In the genomic region with DNA sequence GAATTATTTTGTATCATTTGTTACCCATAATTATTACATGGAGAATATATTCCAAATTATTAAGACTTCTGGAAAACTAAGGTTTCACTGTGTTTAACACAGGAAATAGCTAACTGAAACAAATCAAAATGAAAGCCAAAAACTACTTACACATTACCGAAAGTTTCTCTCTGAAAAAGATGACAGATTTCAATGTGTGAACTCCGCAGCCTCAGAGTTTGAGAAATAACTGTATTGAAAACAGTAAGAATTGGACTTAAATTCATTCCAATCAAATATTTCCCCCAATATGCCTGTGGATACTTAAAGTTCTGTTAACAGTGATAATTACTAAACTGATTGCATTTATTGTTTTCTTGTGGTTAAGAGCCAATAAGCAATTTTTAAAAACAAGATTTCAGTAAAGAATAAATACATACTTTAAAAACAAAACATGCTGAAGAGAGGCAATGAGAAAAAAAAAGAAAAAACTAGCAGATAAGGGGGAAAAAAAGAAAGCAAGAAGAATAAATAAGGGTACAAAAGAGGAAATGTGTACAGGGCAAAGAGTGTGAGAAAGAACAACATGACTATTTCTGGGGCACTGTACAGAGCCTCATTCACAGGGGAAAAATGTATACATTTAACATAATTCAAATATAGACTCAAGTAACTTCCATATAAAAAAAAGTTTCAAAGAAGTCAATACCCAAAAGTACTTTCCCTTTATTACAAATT, we compare ENCODE assay signal across 1 cellular context.
TF ChIP-seq lines count a peak whose summit lies in the region.

No MANE protein-coding gene starts in this region.

TF ChIP-seq in GM23338, 12 proteins besides CTCF, POLR2A, EP300 and RAD21 (continued from another document):
- TF ChIP-seq, protein P1, sequence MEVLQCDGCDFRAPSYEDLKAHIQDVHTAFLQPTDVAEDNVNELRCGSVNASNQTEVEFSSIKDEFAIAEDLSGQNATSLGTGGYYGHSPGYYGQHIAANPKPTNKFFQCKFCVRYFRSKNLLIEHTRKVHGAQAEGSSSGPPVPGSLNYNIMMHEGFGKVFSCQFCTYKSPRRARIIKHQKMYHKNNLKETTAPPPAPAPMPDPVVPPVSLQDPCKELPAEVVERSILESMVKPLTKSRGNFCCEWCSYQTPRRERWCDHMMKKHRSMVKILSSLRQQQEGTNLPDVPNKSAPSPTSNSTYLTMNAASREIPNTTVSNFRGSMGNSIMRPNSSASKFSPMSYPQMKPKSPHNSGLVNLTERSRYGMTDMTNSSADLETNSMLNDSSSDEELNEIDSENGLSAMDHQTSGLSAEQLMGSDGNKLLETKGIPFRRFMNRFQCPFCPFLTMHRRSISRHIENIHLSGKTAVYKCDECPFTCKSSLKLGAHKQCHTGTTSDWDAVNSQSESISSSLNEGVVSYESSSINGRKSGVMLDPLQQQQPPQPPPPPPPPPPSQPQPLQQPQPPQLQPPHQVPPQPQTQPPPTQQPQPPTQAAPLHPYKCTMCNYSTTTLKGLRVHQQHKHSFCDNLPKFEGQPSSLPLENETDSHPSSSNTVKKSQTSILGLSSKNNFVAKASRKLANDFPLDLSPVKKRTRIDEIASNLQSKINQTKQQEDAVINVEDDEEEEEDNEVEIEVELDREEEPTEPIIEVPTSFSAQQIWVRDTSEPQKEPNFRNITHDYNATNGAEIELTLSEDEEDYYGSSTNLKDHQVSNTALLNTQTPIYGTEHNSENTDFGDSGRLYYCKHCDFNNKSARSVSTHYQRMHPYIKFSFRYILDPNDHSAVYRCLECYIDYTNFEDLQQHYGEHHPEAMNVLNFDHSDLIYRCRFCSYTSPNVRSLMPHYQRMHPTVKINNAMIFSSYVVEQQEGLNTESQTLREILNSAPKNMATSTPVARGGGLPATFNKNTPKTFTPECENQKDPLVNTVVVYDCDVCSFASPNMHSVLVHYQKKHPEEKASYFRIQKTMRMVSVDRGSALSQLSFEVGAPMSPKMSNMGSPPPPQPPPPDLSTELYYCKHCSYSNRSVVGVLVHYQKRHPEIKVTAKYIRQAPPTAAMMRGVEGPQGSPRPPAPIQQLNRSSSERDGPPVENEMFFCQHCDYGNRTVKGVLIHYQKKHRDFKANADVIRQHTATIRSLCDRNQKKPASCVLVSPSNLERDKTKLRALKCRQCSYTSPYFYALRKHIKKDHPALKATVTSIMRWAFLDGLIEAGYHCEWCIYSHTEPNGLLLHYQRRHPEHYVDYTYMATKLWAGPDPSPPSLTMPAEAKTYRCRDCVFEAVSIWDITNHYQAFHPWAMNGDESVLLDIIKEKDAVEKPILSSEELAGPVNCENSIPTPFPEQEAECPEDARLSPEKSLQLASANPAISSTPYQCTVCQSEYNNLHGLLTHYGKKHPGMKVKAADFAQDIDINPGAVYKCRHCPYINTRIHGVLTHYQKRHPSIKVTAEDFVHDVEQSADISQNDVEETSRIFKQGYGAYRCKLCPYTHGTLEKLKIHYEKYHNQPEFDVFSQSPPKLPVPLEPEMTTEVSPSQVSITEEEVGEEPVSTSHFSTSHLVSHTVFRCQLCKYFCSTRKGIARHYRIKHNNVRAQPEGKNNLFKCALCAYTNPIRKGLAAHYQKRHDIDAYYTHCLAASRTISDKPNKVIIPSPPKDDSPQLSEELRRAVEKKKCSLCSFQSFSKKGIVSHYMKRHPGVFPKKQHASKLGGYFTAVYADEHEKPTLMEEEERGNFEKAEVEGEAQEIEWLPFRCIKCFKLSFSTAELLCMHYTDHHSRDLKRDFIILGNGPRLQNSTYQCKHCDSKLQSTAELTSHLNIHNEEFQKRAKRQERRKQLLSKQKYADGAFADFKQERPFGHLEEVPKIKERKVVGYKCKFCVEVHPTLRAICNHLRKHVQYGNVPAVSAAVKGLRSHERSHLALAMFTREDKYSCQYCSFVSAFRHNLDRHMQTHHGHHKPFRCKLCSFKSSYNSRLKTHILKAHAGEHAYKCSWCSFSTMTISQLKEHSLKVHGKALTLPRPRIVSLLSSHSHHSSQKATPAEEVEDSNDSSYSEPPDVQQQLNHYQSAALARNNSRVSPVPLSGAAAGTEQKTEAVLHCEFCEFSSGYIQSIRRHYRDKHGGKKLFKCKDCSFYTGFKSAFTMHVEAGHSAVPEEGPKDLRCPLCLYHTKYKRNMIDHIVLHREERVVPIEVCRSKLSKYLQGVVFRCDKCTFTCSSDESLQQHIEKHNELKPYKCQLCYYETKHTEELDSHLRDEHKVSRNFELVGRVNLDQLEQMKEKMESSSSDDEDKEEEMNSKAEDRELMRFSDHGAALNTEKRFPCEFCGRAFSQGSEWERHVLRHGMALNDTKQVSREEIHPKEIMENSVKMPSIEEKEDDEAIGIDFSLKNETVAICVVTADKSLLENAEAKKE (CRISPR knock-in tag; IDR thresholded peaks at IDR 0.05) = no peak
- TF ChIP-seq, protein P2, sequence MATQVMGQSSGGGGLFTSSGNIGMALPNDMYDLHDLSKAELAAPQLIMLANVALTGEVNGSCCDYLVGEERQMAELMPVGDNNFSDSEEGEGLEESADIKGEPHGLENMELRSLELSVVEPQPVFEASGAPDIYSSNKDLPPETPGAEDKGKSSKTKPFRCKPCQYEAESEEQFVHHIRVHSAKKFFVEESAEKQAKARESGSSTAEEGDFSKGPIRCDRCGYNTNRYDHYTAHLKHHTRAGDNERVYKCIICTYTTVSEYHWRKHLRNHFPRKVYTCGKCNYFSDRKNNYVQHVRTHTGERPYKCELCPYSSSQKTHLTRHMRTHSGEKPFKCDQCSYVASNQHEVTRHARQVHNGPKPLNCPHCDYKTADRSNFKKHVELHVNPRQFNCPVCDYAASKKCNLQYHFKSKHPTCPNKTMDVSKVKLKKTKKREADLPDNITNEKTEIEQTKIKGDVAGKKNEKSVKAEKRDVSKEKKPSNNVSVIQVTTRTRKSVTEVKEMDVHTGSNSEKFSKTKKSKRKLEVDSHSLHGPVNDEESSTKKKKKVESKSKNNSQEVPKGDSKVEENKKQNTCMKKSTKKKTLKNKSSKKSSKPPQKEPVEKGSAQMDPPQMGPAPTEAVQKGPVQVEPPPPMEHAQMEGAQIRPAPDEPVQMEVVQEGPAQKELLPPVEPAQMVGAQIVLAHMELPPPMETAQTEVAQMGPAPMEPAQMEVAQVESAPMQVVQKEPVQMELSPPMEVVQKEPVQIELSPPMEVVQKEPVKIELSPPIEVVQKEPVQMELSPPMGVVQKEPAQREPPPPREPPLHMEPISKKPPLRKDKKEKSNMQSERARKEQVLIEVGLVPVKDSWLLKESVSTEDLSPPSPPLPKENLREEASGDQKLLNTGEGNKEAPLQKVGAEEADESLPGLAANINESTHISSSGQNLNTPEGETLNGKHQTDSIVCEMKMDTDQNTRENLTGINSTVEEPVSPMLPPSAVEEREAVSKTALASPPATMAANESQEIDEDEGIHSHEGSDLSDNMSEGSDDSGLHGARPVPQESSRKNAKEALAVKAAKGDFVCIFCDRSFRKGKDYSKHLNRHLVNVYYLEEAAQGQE (IDR thresholded peaks at IDR 0.05; ENCODE audit: unreplicated experiment) = no peak
- TF ChIP-seq JUNB (IDR thresholded peaks at IDR 0.05; ENCODE audit: unreplicated experiment) (no peak), EZH2phosphoT487 (IDR thresholded peaks at IDR 0.05; ENCODE audit: unreplicated experiment) (no peak), STAT1 (IDR thresholded peaks at IDR 0.05; ENCODE audit: unreplicated experiment) (no peak), EZH2 (IDR thresholded peaks at IDR 0.05; ENCODE audit: low read depth, unreplicated experiment) (no peak), CREB1 (CRISPR knock-in tag; IDR thresholded peaks at IDR 0.05; ENCODE audit: low read depth) (no peak), ZNF114 (CRISPR knock-in tag; IDR thresholded peaks at IDR 0.05) (no peak), ZNF331 (CRISPR knock-in tag; IDR thresholded peaks at IDR 0.05; ENCODE audit: low read depth) (no peak)
- TF ChIP-seq, protein P3, sequence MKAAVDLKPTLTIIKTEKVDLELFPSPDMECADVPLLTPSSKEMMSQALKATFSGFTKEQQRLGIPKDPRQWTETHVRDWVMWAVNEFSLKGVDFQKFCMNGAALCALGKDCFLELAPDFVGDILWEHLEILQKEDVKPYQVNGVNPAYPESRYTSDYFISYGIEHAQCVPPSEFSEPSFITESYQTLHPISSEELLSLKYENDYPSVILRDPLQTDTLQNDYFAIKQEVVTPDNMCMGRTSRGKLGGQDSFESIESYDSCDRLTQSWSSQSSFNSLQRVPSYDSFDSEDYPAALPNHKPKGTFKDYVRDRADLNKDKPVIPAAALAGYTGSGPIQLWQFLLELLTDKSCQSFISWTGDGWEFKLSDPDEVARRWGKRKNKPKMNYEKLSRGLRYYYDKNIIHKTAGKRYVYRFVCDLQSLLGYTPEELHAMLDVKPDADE (IDR thresholded peaks at IDR 0.05) = no peak
